Comparison of ENCODE assay signal across 31 cellular contexts in the genomic region with DNA sequence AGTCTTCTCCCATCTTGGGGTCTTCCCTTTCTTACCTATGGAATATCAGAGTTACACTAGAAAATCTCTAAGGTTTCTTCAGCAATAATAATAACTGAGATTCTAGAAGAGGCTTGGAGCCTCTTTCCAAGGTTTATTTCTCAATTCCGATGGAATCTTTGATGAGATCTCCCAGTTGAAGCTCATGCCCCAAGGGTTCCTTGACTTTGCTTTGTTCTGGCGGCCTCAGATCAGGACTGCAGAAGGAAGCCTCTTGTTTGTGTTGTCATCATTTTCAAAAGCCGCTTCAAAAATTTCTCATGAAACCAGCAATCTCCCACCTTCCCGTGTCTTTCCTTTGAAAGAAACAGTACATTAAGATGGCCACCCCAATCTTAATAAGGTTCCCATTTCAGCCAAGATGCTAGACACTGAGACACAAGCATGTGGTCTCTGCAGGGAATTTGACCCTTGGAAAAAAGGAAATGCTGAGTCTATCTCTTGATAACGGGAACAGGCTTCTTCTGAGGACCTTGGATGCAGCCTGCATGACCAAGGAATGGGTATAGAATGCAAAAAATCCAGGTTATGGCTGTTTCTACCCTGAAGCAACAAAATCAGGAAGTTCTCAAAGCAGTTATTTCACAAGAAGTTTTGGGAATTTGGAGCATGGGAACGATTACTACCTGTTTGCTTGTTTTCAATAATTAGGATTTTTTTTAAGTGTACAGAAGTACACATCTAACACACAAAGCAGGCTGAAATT.
"Had no signal": no experiment of that assay in that cellular context is flagged by ENCODE, and none has a peak within 500 bp of the region (broad histone marks: within the 10 kb centered on the region; RNA-seq: fewer than 3 reads in every experiment).

No MANE protein-coding gene starts in this region.

- ATAC-seq: activated CD4-positive, CD25-positive, alpha-beta regulatory T cell treated with anti-CD3 and anti-CD28 coated beads, Interleukin-2, amount 50 U/mL, for 24 hours; activated CD8-positive, alpha-beta T cell treated with anti-CD3 and anti-CD28 coated beads for 36 hours; activated T-cell treated with anti-CD3 and anti-CD28 coated beads, Interleukin-2, amount 50 U/mL, for 4 hours; activated T-helper 17 cell treated with anti-CD3 and anti-CD28 coated beads, Interleukin-2, amount 50 U/mL, for 72 hours; esophagus mucosa; heart left ventricle; T-helper 17 cell had no signal

- H3K4me1 ChIP-seq: heart left ventricle had no signal

- H3K9me3 Mint-ChIP-seq: activated CD8-positive, alpha-beta T cell treated with anti-CD3 and anti-CD28 coated beads for 36 hours; activated T-cell treated with anti-CD3 and anti-CD28 coated beads, Interleukin-2, amount 50 U/mL, for 4 hours; activated T-helper 17 cell treated with anti-CD3 and anti-CD28 coated beads, Interleukin-2, amount 50 U/mL, for 72 hours; central memory CD8-positive, alpha-beta T cell; dendritic cell treated with granulocyte-macrophage colony-stimulating factor and Interleukin-4, amounts not matched to agents 40 ng/mL and 50 ng/mL, for 4 days; T-helper 2 cell treated with Interferon-gamma antibody and Interleukin-4, amounts not matched to agents 5 μg/mL and 100 μg/mL, for 36 hours had no signal

- H3K36me3 Mint-ChIP-seq: activated naive CD8-positive, alpha-beta T cell had no signal

- DNase-seq: activated B cell treated with CpG ODN at 0.5 μM for 24 hours; activated CD4-positive, alpha-beta T cell treated with anti-CD3 and anti-CD28 coated beads for 48 hours; activated CD4-positive, alpha-beta T cell treated with anti-CD3 and anti-CD28 coated beads, Interleukin-2, amount 50 U/mL, for 1 hour; activated CD4-positive, alpha-beta T cell treated with anti-CD3 and anti-CD28 coated beads, Interleukin-2, amount 50 U/mL, for 48 hours; activated CD8-positive, alpha-beta memory T cell treated with anti-CD3 and anti-CD28 coated beads for 24 hours; activated CD8-positive, alpha-beta T cell treated with anti-CD3 and anti-CD28 coated beads for 36 hours; activated effector memory CD4-positive, alpha-beta T cell treated with Interleukin-2 at 50 U/mL for 16 hours; activated gamma-delta T cell treated with Interleukin-2 at 50 U/mL for 16 hours; activated naive CD4-positive, alpha-beta T cell treated with anti-CD3 and anti-CD28 coated beads, Interleukin-2, amount 50 U/mL, for 16 hours; activated naive CD4-positive, alpha-beta T cell treated with Interleukin-2 at 50 U/mL for 16 hours; activated T-cell treated with anti-CD3 and anti-CD28 coated beads, Interleukin-2, amount 50 U/mL, for 4 hours; amniotic stem cell; anterior cingulate cortex; brain microvascular endothelial cell; dorsolateral prefrontal cortex; effector memory CD4-positive, alpha-beta T cell; endodermal cell; foreskin fibroblast; glutamatergic neuron; heart left ventricle; T-helper 17 cell; T1000; WERI-Rb-1 had no signal

- H3K27ac Mint-ChIP-seq: activated B cell treated with CpG ODN at 0.5 μM for 24 hours; activated CD8-positive, alpha-beta T cell treated with anti-CD3 and anti-CD28 coated beads for 36 hours; activated naive CD8-positive, alpha-beta T cell; activated T-helper 17 cell treated with anti-CD3 and anti-CD28 coated beads, Interleukin-2, amount 50 U/mL, for 72 hours; dendritic cell treated with granulocyte-macrophage colony-stimulating factor and Interleukin-4, amounts not matched to agents 40 ng/mL and 50 ng/mL, for 4 days; endodermal cell; T-helper 17 cell; T-helper 2 cell treated with Interferon-gamma antibody and Interleukin-4, amounts not matched to agents 5 μg/mL and 100 μg/mL, for 36 hours had no signal

- H3K4me1 Mint-ChIP-seq: activated B cell treated with CpG ODN at 0.5 μM for 24 hours; activated T-helper 17 cell treated with anti-CD3 and anti-CD28 coated beads, Interleukin-2, amount 50 U/mL, for 72 hours; central memory CD8-positive, alpha-beta T cell; endodermal cell had no signal

- H3K4me3 ChIP-seq: coronary artery, dorsolateral prefrontal cortex, heart left ventricle had no signal

- H3K36me3 ChIP-seq: brain microvascular endothelial cell, heart left ventricle, WERI-Rb-1 had no signal

- H3K27me3 Mint-ChIP-seq: activated B cell treated with CpG ODN at 0.5 μM for 24 hours had no signal

- H3K27me3 ChIP-seq: brain microvascular endothelial cell, dorsolateral prefrontal cortex had no signal

- H3K4me3 Mint-ChIP-seq: activated B cell treated with CpG ODN at 0.5 μM for 24 hours; activated CD8-positive, alpha-beta T cell treated with anti-CD3 and anti-CD28 coated beads for 36 hours; activated naive CD8-positive, alpha-beta T cell; activated T-cell treated with anti-CD3 and anti-CD28 coated beads, Interleukin-2, amount 50 U/mL, for 4 hours; activated T-helper 17 cell treated with anti-CD3 and anti-CD28 coated beads, Interleukin-2, amount 50 U/mL, for 72 hours; central memory CD8-positive, alpha-beta T cell; dendritic cell treated with granulocyte-macrophage colony-stimulating factor and Interleukin-4, amounts not matched to agents 40 ng/mL and 50 ng/mL, for 4 days; endodermal cell; T-helper 17 cell; T-helper 2 cell treated with Interferon-gamma antibody and Interleukin-4, amounts not matched to agents 5 μg/mL and 100 μg/mL, for 36 hours had no signal

- H3K27ac ChIP-seq: brain microvascular endothelial cell, coronary artery, dorsolateral prefrontal cortex, heart left ventricle, WERI-Rb-1 had no signal
